ENCODE assay signal across 26 cellular contexts in genomic region chr17:438191-438590, GRCh38.
"Had no signal": no experiment of that assay in that cellular context is flagged by ENCODE, and none has a peak within 500 bp of the region (broad histone marks: within the 10 kb centered on the region; RNA-seq: fewer than 3 reads in every experiment).

No MANE protein-coding gene starts in this region.

- DNase-seq: colonic mucosa; effector CD8-positive, alpha-beta T cell; endodermal cell; esophagus squamous epithelium; foreskin melanocyte; glutamatergic neuron; heart right ventricle; hippocampal formation; left cardiac atrium; left lung; mesenchymal stem cell; mucosa of descending colon; naive B cell; sigmoid colon; stimulated activated CD4-positive, alpha-beta T cell treated with anti-CD3 and anti-CD28 coated beads, Interleukin-2, amount 100 ng/mL, for 24 hours; stimulated activated CD4-positive, alpha-beta T cell treated with anti-CD3 and anti-CD28 coated beads, Interleukin-4, amount 100 ng/mL, for 24 hours; stimulated activated naive CD4-positive, alpha-beta T cell treated with Interleukin-2 at 50 U/mL for 16 hours; stomach; thyroid gland; trophoblast cell had no signal

- H3K27me3 ChIP-seq: colonic mucosa, esophagus squamous epithelium, heart right ventricle, left lung, sigmoid colon, stomach, thyroid gland, vagina had no signal

- ATAC-seq: heart right ventricle; left cardiac atrium; left lung; mucosa of descending colon; stimulated activated effector memory CD8-positive, alpha-beta T cell treated with anti-CD3 and anti-CD28 coated beads, Interleukin-12 subunit alpha, Interleukin-12 subunit beta, amount 100 ng/mL, for 72 hours had no signal

- H3K27ac Mint-ChIP-seq: dendritic cell treated with granulocyte-macrophage colony-stimulating factor and Interleukin-4, amounts not matched to agents 40 ng/mL and 50 ng/mL, for 4 days; endodermal cell; mesothelial cell of epicardium; naive B cell; progenitor cell of endocrine pancreas; stimulated activated effector memory CD8-positive, alpha-beta T cell treated with anti-CD3 and anti-CD28 coated beads, Interleukin-12 subunit alpha, Interleukin-12 subunit beta, amount 100 ng/mL, for 72 hours had no signal

- H3K27me3 Mint-ChIP-seq: dendritic cell treated with granulocyte-macrophage colony-stimulating factor and Interleukin-4, amounts not matched to agents 40 ng/mL and 50 ng/mL, for 4 days had no signal

- H3K36me3 ChIP-seq: colonic mucosa, vagina had no signal

- H3K9me3 ChIP-seq: colonic mucosa, mucosa of descending colon, sigmoid colon, thyroid gland, vagina had no signal

- H3K4me3 Mint-ChIP-seq: dendritic cell treated with granulocyte-macrophage colony-stimulating factor and Interleukin-4, amounts not matched to agents 40 ng/mL and 50 ng/mL, for 4 days; endodermal cell; mesothelial cell of epicardium; naive B cell; stimulated activated effector memory CD8-positive, alpha-beta T cell treated with anti-CD3 and anti-CD28 coated beads, Interleukin-12 subunit alpha, Interleukin-12 subunit beta, amount 100 ng/mL, for 72 hours had no signal

- H2AFZ ChIP-seq: parathyroid adenoma had no signal

- H3K79me2 ChIP-seq: parathyroid adenoma had no signal

- H3K4me1 Mint-ChIP-seq: endodermal cell; mesothelial cell of epicardium; naive B cell; stimulated activated effector memory CD8-positive, alpha-beta T cell treated with anti-CD3 and anti-CD28 coated beads, Interleukin-12 subunit alpha, Interleukin-12 subunit beta, amount 100 ng/mL, for 72 hours had no signal

- H3K4me3 ChIP-seq: colonic mucosa, esophagus squamous epithelium, heart right ventricle, left lung, mucosa of descending colon, sigmoid colon, stomach, thyroid gland, vagina had no signal

- H3K4me1 ChIP-seq: colonic mucosa, esophagus squamous epithelium, heart right ventricle, left lung, parathyroid adenoma, sigmoid colon, stomach, thyroid gland, vagina had no signal

- H3K36me3 Mint-ChIP-seq: mesothelial cell of epicardium had no signal

- H3K27ac ChIP-seq: colonic mucosa, esophagus squamous epithelium, heart right ventricle, left lung, parathyroid adenoma, sigmoid colon, stomach, thyroid gland, vagina had no signal
